ENCODE assay signal across 8 cellular contexts in the genomic region with DNA sequence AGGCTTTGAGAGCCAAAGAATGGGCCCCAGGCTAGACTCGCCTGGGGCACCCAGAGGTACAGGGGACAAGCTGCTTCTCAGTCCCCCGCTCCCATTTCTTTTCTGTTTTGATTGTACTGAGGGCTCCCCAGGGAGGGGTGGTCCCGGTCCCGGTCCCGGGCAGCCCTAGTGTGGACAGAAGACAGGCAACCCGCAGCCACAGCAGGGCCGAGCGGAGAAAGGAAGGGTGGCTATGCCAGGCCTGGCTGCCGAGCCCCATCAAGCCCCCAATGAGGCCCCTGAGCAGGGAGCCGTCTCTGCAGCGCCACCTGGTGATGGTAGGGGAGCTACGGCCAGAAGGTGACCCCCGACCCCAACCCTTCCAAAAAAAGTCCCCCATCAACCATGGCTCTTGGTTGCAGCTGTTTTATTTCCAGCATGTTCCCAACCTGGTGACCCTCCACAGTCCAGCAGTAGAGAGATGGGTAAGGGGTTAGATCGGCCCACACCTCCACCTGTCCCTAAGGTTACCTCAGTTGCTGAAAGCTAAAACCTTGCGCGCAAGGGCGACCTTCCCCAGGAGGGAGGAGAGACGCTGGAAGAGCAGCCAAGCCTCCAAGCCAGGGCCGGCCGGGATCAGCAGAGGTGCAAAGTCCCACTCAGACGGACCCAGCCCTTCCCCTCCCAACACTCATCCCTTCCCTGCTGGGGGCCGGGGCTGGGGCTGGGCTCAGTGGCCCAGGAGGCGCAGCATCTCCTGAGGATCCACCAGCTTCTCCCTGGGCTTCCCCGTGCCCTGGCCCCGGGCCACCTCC. TPM values are rescaled to one million over a fixed set of nuclear protein-coding genes. Genes with fewer than 3 reads are reported as not detected.
DNase-seq lines count a peak whose midpoint lies in the region; ATAC-seq and TF ChIP-seq lines count a peak whose summit lies in the region.

No MANE protein-coding gene starts in this region.

- H3K4me1 Mint-ChIP-seq in HFFc6 (ENCODE audit: low read depth) (peaks cover 13% of the 10 kb centered on the region), T-cell (peaks cover 18 to 30% (median 25%) of the 10 kb centered on the region in 3 donors)

- H3K9me2 ChIP-seq in hepatocyte (replicated peaks; ENCODE audit: insufficient read depth): no peaks in the 10 kb centered on the region

- H3K36me3 Mint-ChIP-seq in HFFc6 (ENCODE audit: low read depth) (peaks cover 14% of the 10 kb centered on the region), T-cell (no peaks in the 10 kb centered on the region)

- no peaks in the 10 kb centered on the region for H4K20me1 ChIP-seq in hepatocyte (ENCODE audit: insufficient read depth, poor library complexity, severe bottlenecking)

- DNase-seq in C1 segment of cervical spinal cord (lab: John Stamatoyannopoulos, UW) (peak in 12 of 14 donors; percentile 11 to 86 (median 47)), HFFc6 (no peak), T-cell (peak in 33 of 34 experiments; percentile 24 to 78 (median 57)), adrenal gland (peak; percentile 54 to 84 (median 74)), hepatocyte (ENCODE audit: low spot score) (peak; percentile 76), spleen (peak; percentile 89), HCEC 1CT (no peak)

- WGBS in adrenal gland, 4 donors: 32 to 46% (median 36%) methylated on average over 13 to 25 of the region's 25 CpGs
- 53% methylated on average over 22 of the region's 25 CpGs for WGBS in hepatocyte (ENCODE audit: low lambda C conversion rate, missing lambda C conversion rate)
- WGBS in spleen, 5 donors: 46 to 65% (median 53%) methylated on average over 12 to 25 of the region's 25 CpGs

- H2AFZ ChIP-seq in hepatocyte: no peak overlapping the region

- H3K27ac Mint-ChIP-seq in HFFc6: no peak overlapping the region
- no peak overlapping the region for H3K27ac Mint-ChIP-seq in T-cell

- TF ChIP-seq POLR2A in adrenal gland (IDR thresholded peaks at IDR 0.05): no peak
- no peak for TF ChIP-seq POLR2A in spleen (IDR thresholded peaks at IDR 0.05)

- intact Hi-C loops in adrenal gland (cut with DNase I): loop anchor here (5.0 kb wide), 3 partner anchors 70 to 120 kb away; partner anchors contain the start of gene NHERF1 (in 1 of the 2)
- intact Hi-C loops in spleen (cut with DNase I; ENCODE audit: low total_unique reads): loop anchor here (5.0 to 10.0 kb wide), 2 partner anchors 70 to 198 kb away; no protein-coding TSS in a partner anchor

- CTCF ChIA-PET in T-cell (lab: Charles Lee): interaction anchor here (0.5 to 2.3 kb wide), 12 partner anchors 11 to 205 kb away, joined by 3 to 10 read pairs (median 4); partner anchors contain the start of gene FDXR (in 1 of the 2)

- no peaks in the 10 kb centered on the region for H3K79me2 ChIP-seq in hepatocyte

- H3K4me3 Mint-ChIP-seq in HFFc6 (no peak overlapping the region), T-cell (peak overlapping the region; percentile 31 to 61 (median 34))

- TF ChIP-seq CTCF in HFFc6 (IDR thresholded peaks at IDR 0.05) (peak; percentile 82), adrenal gland (IDR thresholded peaks at IDR 0.05) (peak; percentile 49 to 80 (median 66)), hepatocyte (IDR thresholded peaks at IDR 0.05; ENCODE audit: poor library complexity) (peak; percentile 59), spleen (IDR thresholded peaks at IDR 0.05 in 8 of 11, conservative IDR thresholded peaks at IDR 0.05 in 3 of 11) (peak in 10 of 11 experiments; percentile 44 to 82 (median 76))

- H3K9me3 ChIP-seq in adrenal gland (replicated peaks in 1 of 3): no peaks in the 10 kb centered on the region
- H3K9me3 ChIP-seq in hepatocyte (ENCODE audit: low read depth): no peaks in the 10 kb centered on the region
- H3K9me3 ChIP-seq in spleen: no peaks in the 10 kb centered on the region

- H3K4me1 ChIP-seq in adrenal gland (replicated peaks in 1 of 2): peaks cover 13 to 53% of the 10 kb centered on the region in 2 donors
- peaks cover 17% of the 10 kb centered on the region for H3K4me1 ChIP-seq in hepatocyte (ENCODE audit: insufficient read depth)
- H3K4me1 ChIP-seq in spleen: peaks cover 21 to 73% (median 48%) of the 10 kb centered on the region in 6 donors

- H3K4me3 ChIP-seq in adrenal gland (peak overlapping the region in 1 of 4 donors; percentile 35), hepatocyte (no peak overlapping the region), spleen (peak overlapping the region in 2 of 8 donors; percentile 14 to 59)

- H3K36me3 ChIP-seq in adrenal gland (replicated peaks in 1 of 2) (peaks cover 0 to 9% of the 10 kb centered on the region in 2 donors), hepatocyte (replicated peaks; ENCODE audit: insufficient read depth, low read depth) (no peaks in the 10 kb centered on the region), spleen (peaks cover 0 to 46% (median 17%) of the 10 kb centered on the region in 6 donors)

- ATAC-seq in T-cell (replicated peaks in 1 of 4): peak; percentile 42 to 63 (median 52)
- no peak for ATAC-seq in HG03432 (IDR thresholded peaks at IDR 0.05; ENCODE audit: unreplicated experiment)

- POLR2A ChIA-PET in T-cell (lab: Charles Lee): no interaction called here

- peak overlapping the region; percentile 67 for H3K4me2 ChIP-seq in hepatocyte

- peaks cover 34% of the 10 kb centered on the region for H3K27me3 Mint-ChIP-seq in HFFc6 (ENCODE audit: insufficient read depth)
- peaks cover 22 to 31% of the 10 kb centered on the region in 2 donors for H3K27me3 Mint-ChIP-seq in T-cell

- H3K9me3 Mint-ChIP-seq in HFFc6: no peaks in the 10 kb centered on the region
- H3K9me3 Mint-ChIP-seq in T-cell: no peaks in the 10 kb centered on the region

- no peaks in the 10 kb centered on the region for H3K27me3 ChIP-seq in adrenal gland
- peaks cover 43% of the 10 kb centered on the region for H3K27me3 ChIP-seq in hepatocyte
- peaks cover 5 to 72% (median 40%) of the 10 kb centered on the region in 7 donors for H3K27me3 ChIP-seq in spleen (replicated peaks in 1 of 7)

- peak overlapping the region in 1 of 5 donors; percentile 32 for H3K27ac ChIP-seq in adrenal gland
- H3K27ac ChIP-seq in hepatocyte: no peak overlapping the region
- H3K27ac ChIP-seq in spleen: no peak overlapping the region

RNA-seq across cellular contexts. Expression of gene GRIN2C, which starts 2.6 kb away (rescaled TPM):
- under 1 TPM in 2 of 6 experiments, not detected in 4; 0.05 to 0.07 TPM for total RNA-seq in HFFc6 (2021; fragmentation: NEBNext Ultra II Directional; extraction: Animal tissue kit (Norgen Biotek cat#: 25700))
- total RNA-seq in T-cell (not detected), adrenal gland (10 to 100 TPM in 1 of 8 donors, 1 to 10 TPM in 6, under 1 TPM in 1; 0.42 to 16.4 (median 2.9) TPM), hepatocyte (not detected in 2 replicates), spleen (1 to 10 TPM in 1 of 7 donors, under 1 TPM in 3, not detected in 3; 0.17 to 1.5 (median 0.43) TPM)
- polyA plus RNA-seq in adrenal gland (1 to 10 TPM in 2 of 3 donors, under 1 TPM in 1; 0.70 to 6.1 (median 3.2) TPM), hepatocyte (0.13 and 0.27 TPM in 2 replicates), spleen (under 1 TPM in 2 of 3 donors, not detected in 1; 0.02 to 0.16 TPM)

RNA-seq across cellular contexts. Expression of gene FDXR, which starts 10.5 kb away (rescaled TPM):
- 10 to 100 TPM; 25.5 to 35.5 (median 33.9) TPM for total RNA-seq in HFFc6 (2021; fragmentation: NEBNext Ultra II Directional; extraction: Animal tissue kit (Norgen Biotek cat#: 25700))
- total RNA-seq in T-cell (10 to 100 TPM in 3 of 5 donors, 1 to 10 TPM in 2; 4.2 to 20.7 (median 15.3) TPM), adrenal gland (100 to 1,000 TPM; 314 to 693 (median 494) TPM), hepatocyte (9.3 and 12.2 TPM in 2 replicates), spleen (100 to 1,000 TPM in 1 of 7 donors, 10 to 100 TPM in 6; 17.7 to 114 (median 41.3) TPM)
- polyA plus RNA-seq in adrenal gland (100 to 1,000 TPM; 159 to 405 (median 254) TPM), hepatocyte (14.2 and 17.8 TPM in 2 replicates), spleen (10 to 100 TPM; 13.6 to 66.1 (median 17.9) TPM)

RNA-seq across cellular contexts. Expression of gene FADS6, which starts 31.1 kb away (rescaled TPM):
- not detected for total RNA-seq in HFFc6 (2021; fragmentation: NEBNext Ultra II Directional; extraction: Animal tissue kit (Norgen Biotek cat#: 25700))
- not detected for total RNA-seq in T-cell
- total RNA-seq in adrenal gland: 10 to 100 TPM in 4 of 8 donors, 1 to 10 TPM in 4; 1.7 to 12.4 (median 8.7) TPM
- 1 to 10 TPM in 2 of 3 donors, under 1 TPM in 1; 0.92 to 5.1 (median 2.9) TPM for polyA plus RNA-seq in adrenal gland
- total RNA-seq in hepatocyte: 4.0 and 4.2 TPM in 2 replicates
- 1.4 and 4.3 TPM in 2 replicates for polyA plus RNA-seq in hepatocyte
- total RNA-seq in spleen: 1 to 10 TPM; 1.5 to 8.8 (median 5.4) TPM
- polyA plus RNA-seq in spleen: 1 to 10 TPM in 1 of 3 donors, under 1 TPM in 2; 0.13 to 2.4 (median 0.61) TPM

Comparison
In these comparisons a context has a peak if more than half of its experiments do, and no peak if none do; other contexts are left out.
1. DNase-seq: peak in C1 segment of cervical spinal cord (12 of 14), T-cell (33 of 34), adrenal gland (7 of 7), hepatocyte (single experiment) and spleen (single experiment); none in HFFc6 (single experiment) and HCEC 1CT (single experiment).
2. Peak in every context shown above with its lines, with median percentiles within 50 percentile points of each other: CTCF ChIP-seq.